1 cellular context compared by ENCODE assay signal in genomic region chr22:43277987-43278601, GRCh38.
TF ChIP-seq lines count a peak whose summit lies in the region.

No MANE protein-coding gene starts in this region.

TF ChIP-seq in HEK293, 187 proteins besides CTCF, POLR2A, EP300 and RAD21 (continued from another document and continues in another):
- no peak for TF ChIP-seq ZNF311 (tag by site-specific recombination; IDR thresholded peaks at IDR 0.05; ENCODE audit: borderline replicate concordance)
- TF ChIP-seq ZNF571 (tag by site-specific recombination; IDR thresholded peaks at IDR 0.05): no peak
- TF ChIP-seq ZNF768 (tag by site-specific recombination; IDR thresholded peaks at IDR 0.05): no peak
- no peak for TF ChIP-seq ZNF747 (tag by site-specific recombination; IDR thresholded peaks at IDR 0.05)
- TF ChIP-seq ZNF19 (tag by site-specific recombination; IDR thresholded peaks at IDR 0.05; ENCODE audit: low read depth): no peak
- TF ChIP-seq GFI1B (tag by site-specific recombination; IDR thresholded peaks at IDR 0.05): no peak
- no peak for TF ChIP-seq ZNF366 (tag by site-specific recombination; conservative IDR thresholded peaks at IDR 0.05)
- TF ChIP-seq ZNF449 (tag by site-specific recombination; IDR thresholded peaks at IDR 0.05): 0 out of 2 replicates have a peak, but pooled peaks have one; percentile 11
- no peak for TF ChIP-seq ZNF426 (tag by site-specific recombination; IDR thresholded peaks at IDR 0.05)
- no peak for TF ChIP-seq PRDM10 (tag by site-specific recombination; IDR thresholded peaks at IDR 0.05)
- TF ChIP-seq REST (tag by site-specific recombination; IDR thresholded peaks at IDR 0.05): no peak
- TF ChIP-seq ZNF155 (tag by site-specific recombination; IDR thresholded peaks at IDR 0.05): no peak
- no peak for TF ChIP-seq ZNF10 (tag by site-specific recombination; IDR thresholded peaks at IDR 0.05)
- no peak for TF ChIP-seq ZNF530 (tag by site-specific recombination; IDR thresholded peaks at IDR 0.05; ENCODE audit: low read depth)
- no peak for TF ChIP-seq ZNF280C (tag by site-specific recombination; IDR thresholded peaks at IDR 0.05)
- no peak for TF ChIP-seq ZNF16 (tag by site-specific recombination; IDR thresholded peaks at IDR 0.05; ENCODE audit: low read depth)
- TF ChIP-seq ZNF707 (tag by site-specific recombination; IDR thresholded peaks at IDR 0.05): no peak
- no peak for TF ChIP-seq SETDB1 (IDR thresholded peaks at IDR 0.05; ENCODE audit: insufficient read length, low read length)
- no peak for TF ChIP-seq ZNF785 (tag by site-specific recombination; IDR thresholded peaks at IDR 0.05)
- no peak for TF ChIP-seq ZNF513 (tag by site-specific recombination; IDR thresholded peaks at IDR 0.05)
- TF ChIP-seq ZNF138 (tag by site-specific recombination; IDR thresholded peaks at IDR 0.05; ENCODE audit: borderline replicate concordance): no peak
- TF ChIP-seq ZNF837 (tag by site-specific recombination; IDR thresholded peaks at IDR 0.05): no peak
- TF ChIP-seq ZNF202 (tag by site-specific recombination; IDR thresholded peaks at IDR 0.05; ENCODE audit: borderline replicate concordance): no peak
- no peak for TF ChIP-seq ZNF596 (tag by site-specific recombination; IDR thresholded peaks at IDR 0.05)
- TF ChIP-seq REPIN1 (tag by site-specific recombination; IDR thresholded peaks at IDR 0.05; ENCODE audit: low read depth): no peak
- TF ChIP-seq OSR2 (tag by site-specific recombination; IDR thresholded peaks at IDR 0.05): peak; percentile 49; the same call in 1 of the 2 replicates
- TF ChIP-seq TSHZ1 (tag by site-specific recombination; IDR thresholded peaks at IDR 0.05; ENCODE audit: borderline replicate concordance): no peak
- TF ChIP-seq ZNF112 (tag by site-specific recombination; IDR thresholded peaks at IDR 0.05): no peak
- no peak for TF ChIP-seq ZNF624 (tag by site-specific recombination; IDR thresholded peaks at IDR 0.05)
- TF ChIP-seq SCRT2 (tag by site-specific recombination; IDR thresholded peaks at IDR 0.05): no peak
- TF ChIP-seq ZNF514 (tag by site-specific recombination; IDR thresholded peaks at IDR 0.05): no peak
- TF ChIP-seq ZNF660 (tag by site-specific recombination; IDR thresholded peaks at IDR 0.05): no peak
- TF ChIP-seq ZNF544 (tag by site-specific recombination; IDR thresholded peaks at IDR 0.05): no peak
- TF ChIP-seq MEIS1 (CRISPR knock-in tag; IDR thresholded peaks at IDR 0.05; ENCODE audit: borderline replicate concordance): no peak
- TF ChIP-seq BCL11B (tag by site-specific recombination; IDR thresholded peaks at IDR 0.05; ENCODE audit: low read depth): no peak
- no peak for TF ChIP-seq ZBTB11 (tag by site-specific recombination; conservative IDR thresholded peaks at IDR 0.05; ENCODE audit: low read depth)
- peak; percentile 32; the same call in 1 of the 2 replicates for TF ChIP-seq IKZF3 (tag by site-specific recombination; IDR thresholded peaks at IDR 0.05)
- 0 out of 2 replicates have a peak, but pooled peaks have one; percentile 26 for TF ChIP-seq WT1 (tag by site-specific recombination; IDR thresholded peaks at IDR 0.05)
- no peak for TF ChIP-seq ZNF792 (tag by site-specific recombination; IDR thresholded peaks at IDR 0.05)
